20 cellular contexts compared by ENCODE assay signal in the genomic region with DNA sequence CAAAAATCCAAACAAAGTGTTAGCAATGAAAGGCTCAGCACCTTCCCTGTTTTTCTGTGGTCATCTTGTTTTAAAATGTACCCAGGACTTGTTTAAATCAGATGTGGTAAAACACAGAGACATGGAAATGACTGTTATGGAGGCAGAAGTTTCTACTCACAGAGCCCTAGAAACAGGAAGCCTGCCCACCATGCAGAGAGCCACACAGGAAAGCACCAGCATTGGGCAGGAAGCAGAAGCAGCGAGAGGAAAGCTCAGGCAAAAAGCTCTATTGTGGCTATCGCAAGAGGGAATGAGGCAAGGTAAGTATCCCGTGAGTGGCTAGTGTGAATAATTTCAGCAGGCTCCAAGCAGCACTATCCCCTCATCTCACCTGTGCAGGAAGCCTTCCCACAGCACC. TPM values are rescaled to one million over a fixed set of nuclear protein-coding genes. Genes with fewer than 3 reads are reported as not detected.
A peak's percentile ranks its signal among the peaks of the same experiment; 100 is the strongest.
DNase-seq lines count a peak whose midpoint lies in the region; ATAC-seq and TF ChIP-seq lines count a peak whose summit lies in the region.
"Had no signal": no experiment of that assay in that cellular context is flagged by ENCODE, and none has a peak within 500 bp of the region (broad histone marks: within the 10 kb centered on the region; RNA-seq: fewer than 3 reads in every experiment).

No MANE protein-coding gene starts in this region.

- H3K4me3 Mint-ChIP-seq in GM23338 (no peak overlapping the region), T-helper 17 cell (peak overlapping the region; percentile 7), naive B cell (peak overlapping the region in 7 of 8 donors; percentile 10 to 85 (median 62))

- H3K4me1 Mint-ChIP-seq in GM23338: peaks cover 6% of the 10 kb centered on the region; the same call in 1 of the 3 replicates
- H3K4me1 Mint-ChIP-seq in T-helper 17 cell: peaks cover 10% of the 10 kb centered on the region
- H3K4me1 Mint-ChIP-seq in naive B cell: peaks cover 14 to 24% (median 18%) of the 10 kb centered on the region in 3 donors

- TF ChIP-seq POLR2A in testis (IDR thresholded peaks at IDR 0.05): no peak

- peaks cover 4% of the 10 kb centered on the region for H3K27me3 Mint-ChIP-seq in GM23338 (ENCODE audit: insufficient read depth, low read depth, poor library complexity)
- H3K27me3 Mint-ChIP-seq in T-helper 17 cell: peaks cover 28% of the 10 kb centered on the region
- peaks cover 0 to 8% (median 0%) of the 10 kb centered on the region in 3 donors for H3K27me3 Mint-ChIP-seq in naive B cell

- no peak overlapping the region; a peak in 1 of 20 replicates for H3K4me3 ChIP-seq in BLaER1 treated with 17β-estradiol and CSF1 and Interleukin-3, amounts not matched to agents 10 nM and 100 nM
- H3K4me3 ChIP-seq in GM23338 (no peak overlapping the region), testis (no peak overlapping the region), H7 (ENCODE audit: insufficient read depth, low read depth, low read length) (no peak overlapping the region), brain microvascular endothelial cell (ENCODE audit: low read depth, low read length) (no peak overlapping the region)
- H3K4me3 ChIP-seq: suprapubic skin had no signal

- peaks cover 12 to 28% (median 19%) of the 10 kb centered on the region in 10 experiments for H3K4me1 ChIP-seq in BLaER1 treated with 17β-estradiol and CSF1 and Interleukin-3, amounts not matched to agents 10 nM and 100 nM
- no peaks in the 10 kb centered on the region for H3K4me1 ChIP-seq in GM23338 (ENCODE audit: insufficient read depth)
- no peaks in the 10 kb centered on the region for H3K4me1 ChIP-seq in testis
- H3K4me1 ChIP-seq: suprapubic skin had no signal

- H3F3A ChIP-seq in GM23338 (replicated peaks; ENCODE audit: low read depth): no peaks in the 10 kb centered on the region

- H3K36me3 Mint-ChIP-seq in GM23338 (ENCODE audit: low read depth): 0 out of 3 replicates have a peak, but pooled peaks cover 2% of the 10 kb centered on the region
- no peaks in the 10 kb centered on the region for H3K36me3 Mint-ChIP-seq in T-helper 17 cell (ENCODE audit: low read depth)
- H3K36me3 Mint-ChIP-seq in naive B cell: peaks cover 0 to 5% of the 10 kb centered on the region in 2 donors

- WGBS in testis, 2 donors: 58 to 85% methylated on average over 3 of the region's 3 CpGs

- H3K9ac ChIP-seq in BLaER1 treated with 17β-estradiol and CSF1 and Interleukin-3, amounts not matched to agents 10 nM and 100 nM: 0 out of 22 replicates have a peak overlapping the region, but pooled peaks of 1 of the 11 experiments have one; percentile 18

- no peaks in the 10 kb centered on the region for H4K20me1 ChIP-seq in BLaER1 treated with 17β-estradiol and CSF1 and Interleukin-3, amounts not matched to agents 10 nM and 100 nM
- H4K20me1 ChIP-seq in GM23338 (replicated peaks; ENCODE audit: insufficient read depth): no peaks in the 10 kb centered on the region

- H3K27me3 ChIP-seq in BLaER1 treated with 17β-estradiol and CSF1 and Interleukin-3, amounts not matched to agents 10 nM and 100 nM: no peaks in the 10 kb centered on the region
- no peaks in the 10 kb centered on the region for H3K27me3 ChIP-seq in GM23338 (ENCODE audit: insufficient read depth)
- H3K27me3 ChIP-seq in testis: no peaks in the 10 kb centered on the region
- H3K27me3 ChIP-seq in H7 (ENCODE audit: control insufficient read depth, insufficient read depth, low read length): no peaks in the 10 kb centered on the region
- no peaks in the 10 kb centered on the region for H3K27me3 ChIP-seq in brain microvascular endothelial cell (replicated peaks)
- H3K27me3 ChIP-seq: suprapubic skin had no signal

- H3K4me2 ChIP-seq in BLaER1 treated with 17β-estradiol and CSF1 and Interleukin-3, amounts not matched to agents 10 nM and 100 nM: peak overlapping the region; percentile 42 to 78 (median 64)
- no peak overlapping the region for H3K4me2 ChIP-seq in GM23338

- H3K27ac ChIP-seq in BLaER1 treated with 17β-estradiol and CSF1 and Interleukin-3, amounts not matched to agents 10 nM and 100 nM: peak overlapping the region in 8 of 11 experiments; percentile 6 to 62 (median 45); a peak in 13 of 22 replicates
- H3K27ac ChIP-seq in GM23338 (ENCODE audit: low read depth) (0 out of 2 replicates have a peak overlapping the region, but pooled peaks have one; percentile 45), testis (no peak overlapping the region), brain microvascular endothelial cell (no peak overlapping the region)
- H3K27ac ChIP-seq: suprapubic skin had no signal

- peaks cover 15% of the 10 kb centered on the region for H3K9me3 Mint-ChIP-seq in GM23338
- H3K9me3 Mint-ChIP-seq in naive B cell: peaks cover 0 to 8% (median 2%) of the 10 kb centered on the region in 7 donors

- peaks cover 0 to 17% (median 6%) of the 10 kb centered on the region in 11 experiments; a peak in 13 of 22 replicates for H3K9me3 ChIP-seq in BLaER1 treated with 17β-estradiol and CSF1 and Interleukin-3, amounts not matched to agents 10 nM and 100 nM (replicated peaks in 1 of 11)
- H3K9me3 ChIP-seq in T-helper 17 cell (ENCODE audit: control insufficient read depth, low read length, poor library complexity, severe bottlenecking): no peaks in the 10 kb centered on the region
- H3K9me3 ChIP-seq in testis: no peaks in the 10 kb centered on the region
- H3K9me3 ChIP-seq: suprapubic skin had no signal

- H3K27ac Mint-ChIP-seq in GM23338 (no peak overlapping the region; the same call in 1 of the 2 replicates), T-helper 17 cell (no peak overlapping the region), naive B cell (peak overlapping the region in 2 of 6 donors; percentile 55 to 71)

- peak; percentile 14 for DNase-seq in GM23338 (ENCODE audit: low spot score)
- no peak for DNase-seq in T-helper 17 cell
- DNase-seq in naive B cell: peak; percentile 29
- DNase-seq in testis: no peak
- no peak for DNase-seq in H7
- DNase-seq in COLO668 (lab: John Stamatoyannopoulos, UW; ENCODE audit: unreplicated experiment): no peak
- DNase-seq in brain microvascular endothelial cell: no peak
- DNase-seq: activated CD4-positive, alpha-beta T cell treated with anti-CD3 and anti-CD28 coated beads for 1 hour; activated T-cell treated with anti-CD3 and anti-CD28 coated beads, Interleukin-2, amount 50 U/mL, for 48 hours; amniotic stem cell; NCI-H1092; NCI-H748 treated with DMSO at 0.1 percent for 48 hours; stimulated activated CD4-positive, alpha-beta T cell treated with anti-CD3 and anti-CD28 coated beads, Interleukin-2, amount 100 ng/mL, for 24 hours had no signal

- ATAC-seq in GM23338 (no peak), T-helper 17 cell (peak; percentile 44), naive B cell (ENCODE audit: low read depth in 2 of 2) (peak; percentile 71 to 90)
- ATAC-seq: sciatic nerve had no signal

- intact Hi-C loops in testis (cut with DNase I; ENCODE audit: low total_unique reads): no loop called here

- H3K9me2 ChIP-seq in GM23338 (ENCODE audit: insufficient read depth): no peaks in the 10 kb centered on the region

- in situ Hi-C loops in brain microvascular endothelial cell (cut with HindIII; ENCODE audit: low pct_ligation_motif_present, low sequenced_read_pairs): no loop called here

- H3K36me3 ChIP-seq in BLaER1 treated with 17β-estradiol and CSF1 and Interleukin-3, amounts not matched to agents 10 nM and 100 nM: no peaks in the 10 kb centered on the region
- H3K36me3 ChIP-seq in GM23338 (ENCODE audit: insufficient read depth): no peaks in the 10 kb centered on the region
- H3K36me3 ChIP-seq in testis (ENCODE audit: low read depth, missing control alignments): no peaks in the 10 kb centered on the region
- no peaks in the 10 kb centered on the region for H3K36me3 ChIP-seq in H7 (replicated peaks; ENCODE audit: control insufficient read depth, insufficient read depth, low read length)
- H3K36me3 ChIP-seq in brain microvascular endothelial cell (replicated peaks): no peaks in the 10 kb centered on the region
- H3K36me3 ChIP-seq: suprapubic skin had no signal

- TF ChIP-seq CTCF in GM23338 (conservative IDR thresholded peaks at IDR 0.05; ENCODE audit: low read depth in 2 of 2): no peak
- no peak for TF ChIP-seq CTCF in testis (IDR thresholded peaks at IDR 0.05)
- TF ChIP-seq CTCF in brain microvascular endothelial cell (IDR thresholded peaks at IDR 0.05; ENCODE audit: low read depth, low read length, missing control alignments): no peak

- no peaks in the 10 kb centered on the region for H3K79me2 ChIP-seq in GM23338 (replicated peaks; ENCODE audit: insufficient read depth)

- peak overlapping the region; percentile 90 for H2AFZ ChIP-seq in GM23338

TF ChIP-seq in GM23338, 12 proteins besides CTCF, POLR2A, EP300 and RAD21 (continues in another document):
- TF ChIP-seq JUNB (IDR thresholded peaks at IDR 0.05; ENCODE audit: unreplicated experiment) (no peak), EZH2phosphoT487 (IDR thresholded peaks at IDR 0.05; ENCODE audit: unreplicated experiment) (no peak), POLR2AphosphoS5 (IDR thresholded peaks at IDR 0.05; ENCODE audit: low read depth) (no peak), ZNF331 (CRISPR knock-in tag; IDR thresholded peaks at IDR 0.05; ENCODE audit: low read depth) (no peak), EZH2 (IDR thresholded peaks at IDR 0.05; ENCODE audit: low read depth, unreplicated experiment) (no peak)

RNA-seq across cellular contexts. Expression of a gene that starts 42.8 kb away (rescaled TPM):
- total RNA-seq in GM23338 (2014; rRNA removed; shearing (Covaris generic)): 0.49 TPM in 1 of 2 replicates, not detected in the other
- not detected in 2 replicates for polyA plus RNA-seq in GM23338 (2016; fragmentation: Nextera tagmentation; extraction: Ambion mirVana)
- total RNA-seq in T-helper 17 cell: not detected
- polyA plus RNA-seq in naive B cell (ENCODE audit: low read depth in 6 of 6): not detected
- total RNA-seq in testis: not detected
- polyA plus RNA-seq in testis (ENCODE audit: insufficient read depth, low read depth, low replicate concordance): not detected
- 0.14 and 0.63 TPM in 2 replicates for total RNA-seq in H7 (2014; rRNA removed; shearing (Covaris generic))
- total RNA-seq: omental fat pad; RPMI7951; sciatic nerve; suprapubic skin; T-helper 1 cell treated with Interleukin-12 subunit alpha and Interleukin-12 subunit beta and Interleukin-4 antibody, amounts not matched to agents 30 ng/mL and 1 ng/mL, for 36 hours had no signal
- polyA plus RNA-seq: keratinocyte had no signal

Comparison
In these comparisons a context has a peak if more than half of its experiments do, and no peak if none do; other contexts are left out.
1. H3K27ac ChIP-seq: peak in BLaER1 treated with 17β-estradiol and CSF1 and Interleukin-3, amounts not matched to agents 10 nM and 100 nM (8 of 11) and GM23338 (single experiment); none in testis (0 of 2) and brain microvascular endothelial cell (single experiment).
2. DNase-seq: peak in GM23338 (single experiment) and naive B cell (single experiment); none in T-helper 17 cell (0 of 3), testis (single experiment), H7 (single experiment), COLO668 (single experiment) and brain microvascular endothelial cell (single experiment).